Comparison of ENCODE assay signal across 23 cellular contexts in the genomic region with DNA sequence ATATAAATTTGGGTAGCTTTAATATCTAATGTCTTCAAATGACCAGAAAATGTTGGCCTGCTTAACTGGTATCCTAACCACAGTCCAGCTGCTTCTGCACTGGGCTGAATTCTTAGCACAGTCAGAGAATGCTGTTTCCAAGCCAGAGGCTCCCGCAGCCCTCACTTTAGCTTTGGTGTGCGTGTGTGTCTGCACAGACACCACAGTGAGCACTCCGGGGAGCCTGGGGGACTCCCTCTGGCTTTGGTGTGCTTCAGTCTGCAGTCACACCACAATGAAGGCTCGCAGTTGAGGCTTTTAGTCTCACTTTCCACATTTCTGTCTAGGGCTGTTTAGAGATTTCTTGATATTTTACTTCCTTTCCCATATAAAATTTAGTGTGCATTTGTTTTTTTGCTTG. TPM values are rescaled to one million over a fixed set of nuclear protein-coding genes. Genes with fewer than 3 reads are reported as not detected.
DNase-seq lines count a peak whose midpoint lies in the region; ATAC-seq and TF ChIP-seq lines count a peak whose summit lies in the region.
"Had no signal": no experiment of that assay in that cellular context is flagged by ENCODE, and none has a peak within 500 bp of the region (broad histone marks: within the 10 kb centered on the region; RNA-seq: fewer than 3 reads in every experiment).

No MANE protein-coding gene starts in this region.

- no peak for DNase-seq in Right ventricle myocardium superior
- DNase-seq in cardiac septum (ENCODE audit: low spot score), result no peak
- peak; percentile 62 for DNase-seq in choroid plexus epithelial cell (ENCODE audit: low read depth)
- no peak for DNase-seq in nephron progenitor cell
- DNase-seq in activated CD4-positive, alpha-beta T cell treated with anti-CD3 and anti-CD28 coated beads for 1 hour, result no peak
- DNase-seq in mucosa of descending colon, result no peak
- no peak for DNase-seq in activated naive CD4-positive, alpha-beta T cell treated with Interleukin-2 at 50 U/mL for 16 hours
- DNase-seq: Caco-2; CD4-positive, alpha-beta T cell; DMS153; GF-D8; NCI-H1417; NCI-H187 treated with DMSO at 0.1 percent for 48 hours; NCI-H2227 treated with DMSO at 0.1 percent for 48 hours; NCI-H524; PC-3; RPMI8226 had no signal

- no peak for TF ChIP-seq CTCF in choroid plexus epithelial cell (conservative IDR thresholded peaks at IDR 0.05; ENCODE audit: low read depth, low read length)
- TF ChIP-seq CTCF in nephron progenitor cell (IDR thresholded peaks at IDR 0.05), result no peak
- TF ChIP-seq CTCF in mucosa of descending colon (IDR thresholded peaks at IDR 0.05), result no peak

- intact Hi-C loops in Right ventricle myocardium superior (cut with DNase I), result no loop called here
- intact Hi-C loops in cardiac septum (cut with DNase I), result no loop called here
- intact Hi-C loops in mucosa of descending colon (cut with DNase I, micrococcal nuclease), result no loop called here

- no peaks in the 10 kb centered on the region for H3K27me3 Mint-ChIP-seq in nephron progenitor cell (ENCODE audit: low read depth, poor library complexity)
- no peaks in the 10 kb centered on the region for H3K27me3 Mint-ChIP-seq in activated T-helper 17 cell treated with anti-CD3 and anti-CD28 coated beads, Interleukin-2, amount 50 U/mL, for 72 hours
- H3K27me3 Mint-ChIP-seq: CD4-positive, alpha-beta T cell had no signal

- H3K9me3 Mint-ChIP-seq in nephron progenitor cell, result no peaks in the 10 kb centered on the region
- no peaks in the 10 kb centered on the region for H3K9me3 Mint-ChIP-seq in activated T-helper 17 cell treated with anti-CD3 and anti-CD28 coated beads, Interleukin-2, amount 50 U/mL, for 72 hours
- H3K9me3 Mint-ChIP-seq: CD4-positive, alpha-beta T cell had no signal

- H3K36me3 ChIP-seq in mucosa of descending colon (ENCODE audit: low read depth), result no peaks in the 10 kb centered on the region
- H3K36me3 ChIP-seq: SJCRH30 had no signal

- H3K36me3 Mint-ChIP-seq in nephron progenitor cell (ENCODE audit: low read depth), result peaks cover 88% of the 10 kb centered on the region
- no peaks in the 10 kb centered on the region for H3K36me3 Mint-ChIP-seq in activated T-helper 17 cell treated with anti-CD3 and anti-CD28 coated beads, Interleukin-2, amount 50 U/mL, for 72 hours (ENCODE audit: low read depth)

- no peak overlapping the region for H3K4me3 Mint-ChIP-seq in nephron progenitor cell
- H3K4me3 Mint-ChIP-seq in activated T-helper 17 cell treated with anti-CD3 and anti-CD28 coated beads, Interleukin-2, amount 50 U/mL, for 72 hours, result no peak overlapping the region
- H3K4me3 Mint-ChIP-seq: CD4-positive, alpha-beta T cell had no signal

- H3K4me1 Mint-ChIP-seq in nephron progenitor cell, result no peaks in the 10 kb centered on the region
- no peaks in the 10 kb centered on the region for H3K4me1 Mint-ChIP-seq in activated T-helper 17 cell treated with anti-CD3 and anti-CD28 coated beads, Interleukin-2, amount 50 U/mL, for 72 hours

- no peaks in the 10 kb centered on the region for H3K9me3 ChIP-seq in mucosa of descending colon
- H3K9me3 ChIP-seq: Caco-2, HAP-1, SJCRH30 had no signal

- H3K4me3 ChIP-seq in choroid plexus epithelial cell (ENCODE audit: low read depth, low read length), result no peak overlapping the region
- no peak overlapping the region for H3K4me3 ChIP-seq in mucosa of descending colon
- H3K4me3 ChIP-seq: GM12878, GM23248, HAP-1, SJCRH30 had no signal

- ATAC-seq in Right ventricle myocardium superior (ENCODE audit: poor library complexity), result peak; percentile 54
- no peak for ATAC-seq in mucosa of descending colon
- no peak for ATAC-seq in activated T-helper 17 cell treated with anti-CD3 and anti-CD28 coated beads, Interleukin-2, amount 50 U/mL, for 72 hours (replicated peaks)
- ATAC-seq: GM12878, PC-3 had no signal

- peak overlapping the region; percentile 90 for H3K27ac Mint-ChIP-seq in nephron progenitor cell
- no peak overlapping the region for H3K27ac Mint-ChIP-seq in activated T-helper 17 cell treated with anti-CD3 and anti-CD28 coated beads, Interleukin-2, amount 50 U/mL, for 72 hours
- H3K27ac Mint-ChIP-seq: CD4-positive, alpha-beta T cell had no signal

- no peaks in the 10 kb centered on the region for H3K4me1 ChIP-seq in mucosa of descending colon (ENCODE audit: low read depth)
- H3K4me1 ChIP-seq: HAP-1, SJCRH30 had no signal

RNA-seq across cellular contexts. Expression of a gene that starts 53.6 kb away (rescaled TPM):
- total RNA-seq in Right ventricle myocardium superior (112 TPM), cardiac septum (76.4 TPM), mucosa of descending colon (10 to 100 TPM; 19.2 to 38.7 (median 36.6) TPM)
- total RNA-seq in activated T-helper 17 cell treated with anti-CD3 and anti-CD28 coated beads, Interleukin-2, amount 50 U/mL, for 72 hours, result 10 to 100 TPM; 15.3 to 25.4 TPM

RNA-seq across cellular contexts. Expression of a gene that starts 53.7 kb away (rescaled TPM):
- 0.22 TPM for total RNA-seq in Right ventricle myocardium superior
- not detected for total RNA-seq in cardiac septum
- not detected for total RNA-seq in mucosa of descending colon
- under 1 TPM in 1 of 2 donors, not detected in 1; 0.58 TPM for total RNA-seq in activated T-helper 17 cell treated with anti-CD3 and anti-CD28 coated beads, Interleukin-2, amount 50 U/mL, for 72 hours
- total RNA-seq: Caco-2; CD4-positive, alpha-beta T cell; Daoy; GM23248; PC-3 had no signal
